ENCODE assay signal across 1 cellular context in the genomic region with DNA sequence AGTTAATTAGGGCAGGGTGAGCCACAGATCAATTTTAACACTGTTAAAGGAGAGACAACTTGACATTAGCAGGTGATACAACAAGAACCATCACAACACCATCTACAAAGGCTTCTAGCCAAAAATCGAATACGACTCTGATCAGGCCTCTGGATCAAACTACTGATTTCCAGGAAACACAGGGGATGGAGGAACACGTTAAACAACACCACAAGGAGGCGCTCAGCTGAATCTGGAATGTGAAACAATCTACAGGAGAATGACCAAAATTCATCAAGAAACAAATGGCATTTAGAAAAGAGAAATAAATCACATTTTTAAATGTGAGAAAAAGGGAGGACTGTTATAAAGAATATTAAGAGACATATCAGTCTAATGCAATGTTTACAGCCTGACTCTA.
A peak's percentile ranks its signal among the peaks of the same experiment; 100 is the strongest.
TF ChIP-seq lines count a peak whose summit lies in the region.

No MANE protein-coding gene starts in this region.

TF ChIP-seq in K562, 482 proteins besides CTCF, POLR2A, EP300 and RAD21:
- 0 out of 2 replicates have a peak, but pooled peaks have one; percentile 12 for TF ChIP-seq SMC3 (conservative IDR thresholded peaks at IDR 0.05; ENCODE audit: insufficient read depth, low read depth, low read length)
- TF ChIP-seq, protein P1, sequence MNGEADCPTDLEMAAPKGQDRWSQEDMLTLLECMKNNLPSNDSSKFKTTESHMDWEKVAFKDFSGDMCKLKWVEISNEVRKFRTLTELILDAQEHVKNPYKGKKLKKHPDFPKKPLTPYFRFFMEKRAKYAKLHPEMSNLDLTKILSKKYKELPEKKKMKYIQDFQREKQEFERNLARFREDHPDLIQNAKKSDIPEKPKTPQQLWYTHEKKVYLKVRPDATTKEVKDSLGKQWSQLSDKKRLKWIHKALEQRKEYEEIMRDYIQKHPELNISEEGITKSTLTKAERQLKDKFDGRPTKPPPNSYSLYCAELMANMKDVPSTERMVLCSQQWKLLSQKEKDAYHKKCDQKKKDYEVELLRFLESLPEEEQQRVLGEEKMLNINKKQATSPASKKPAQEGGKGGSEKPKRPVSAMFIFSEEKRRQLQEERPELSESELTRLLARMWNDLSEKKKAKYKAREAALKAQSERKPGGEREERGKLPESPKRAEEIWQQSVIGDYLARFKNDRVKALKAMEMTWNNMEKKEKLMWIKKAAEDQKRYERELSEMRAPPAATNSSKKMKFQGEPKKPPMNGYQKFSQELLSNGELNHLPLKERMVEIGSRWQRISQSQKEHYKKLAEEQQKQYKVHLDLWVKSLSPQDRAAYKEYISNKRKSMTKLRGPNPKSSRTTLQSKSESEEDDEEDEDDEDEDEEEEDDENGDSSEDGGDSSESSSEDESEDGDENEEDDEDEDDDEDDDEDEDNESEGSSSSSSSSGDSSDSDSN (IDR thresholded peaks at IDR 0.05; ENCODE audit: borderline replicate concordance in 1 of 2, low read depth in 2 of 2, low read length in 2 of 2) = no peak
